ENCODE assay signal across 14 cellular contexts in genomic region chr10:63553031-63553430, GRCh38. TPM values are rescaled to one million over a fixed set of nuclear protein-coding genes. Genes with fewer than 3 reads are reported as not detected.
A peak's percentile ranks its signal among the peaks of the same experiment; 100 is the strongest.
DNase-seq lines count a peak whose midpoint lies in the region; ATAC-seq and TF ChIP-seq lines count a peak whose summit lies in the region.
"Had no signal": no experiment of that assay in that cellular context is flagged by ENCODE, and none has a peak within 500 bp of the region (broad histone marks: within the 10 kb centered on the region; RNA-seq: fewer than 3 reads in every experiment).

No MANE protein-coding gene starts in this region.

- H3K9me3 ChIP-seq in Panc1 (ENCODE audit: control insufficient read depth, insufficient read depth, low read depth, low read length) = no peaks in the 10 kb centered on the region
- H3K9me3 ChIP-seq: MG63, sigmoid colon had no signal

- in situ Hi-C loops in Caki2 (cut with HindIII; ENCODE audit: low pct_unique_long_range_greater_than_20kb, low sequenced_read_pairs) = no loop called here
- in situ Hi-C loops in Panc1 (cut with HindIII; ENCODE audit: low pct_unique_long_range_greater_than_20kb, low sequenced_read_pairs) = no loop called here

- TF ChIP-seq CTCF in Panc1 (IDR thresholded peaks at IDR 0.05) = no peak

- CTCF ChIA-PET in Panc1 (lab: Charles Lee) = no interaction called here

- POLR2A ChIA-PET in Panc1 (lab: Charles Lee) = interaction anchor here (0.5 to 1.1 kb wide), 2 partner anchors 17 to 31 kb away, joined by 3 read pairs; no protein-coding TSS in a partner anchor

- H3K4me3 ChIP-seq in Panc1 (ENCODE audit: low read depth in 2 of 2, low read length in 2 of 2) = peak overlapping the region; percentile 13 to 31; a peak in 2 of 4 replicates
- H3K4me3 ChIP-seq: MG63, sigmoid colon had no signal

- peak; percentile 34 for DNase-seq in Caki2 (ENCODE audit: low read depth)
- peak; percentile 33 for DNase-seq in Panc1 (ENCODE audit: low read depth, low spot score)
- peak; percentile 47 for DNase-seq in renal cortical epithelial cell (ENCODE audit: low read depth)
- no peak for DNase-seq in NCI-H2171 treated with DMSO at 0.1 percent for 48 hours (lab: John Stamatoyannopoulos, UW)
- DNase-seq in left ventricle myocardium superior = no peak
- no peak for DNase-seq in stimulated activated CD4-positive, alpha-beta T cell treated with anti-CD3 and anti-CD28 coated beads, Interleukin-2, amount 100 ng/mL, for 24 hours
- DNase-seq: central memory CD4-positive, alpha-beta T cell; DND-41; GOT3; NCI-H524; sigmoid colon had no signal

- ATAC-seq in Panc1 (peak; percentile 49), esophagus mucosa (peak; percentile 73), GM21367 (IDR thresholded peaks at IDR 0.05; ENCODE audit: unreplicated experiment) (no peak), left ventricle myocardium superior (no peak)

- H3K27me3 ChIP-seq in Panc1 (ENCODE audit: control insufficient read depth, insufficient read depth, low read length) = no peaks in the 10 kb centered on the region
- H3K27me3 ChIP-seq: MG63, sigmoid colon had no signal

- peak overlapping the region; percentile 88 for H3K27ac ChIP-seq in Panc1 (ENCODE audit: low read length)

- intact Hi-C loops in Panc1 (cut with micrococcal nuclease; ENCODE audit: unreplicated experiment) (no loop called here), left ventricle myocardium superior (cut with micrococcal nuclease) (no loop called here)

- peaks cover 52% of the 10 kb centered on the region for H3K4me1 ChIP-seq in Panc1 (ENCODE audit: control insufficient read depth, insufficient read depth, low read length)

- no TSS peak for BruUV-seq in Panc1 (replicated peaks; lab: Mats Ljungman, UMichigan)

- H3K36me3 ChIP-seq in Panc1 (ENCODE audit: control insufficient read depth, insufficient read depth, low read length) = no peaks in the 10 kb centered on the region
- H3K36me3 ChIP-seq: MG63, sigmoid colon had no signal

RNA-seq across cellular contexts. Expression of gene REEP3, which starts 31.8 kb away (rescaled TPM):
- total RNA-seq in Caki2 (2014; rRNA removed; shearing (Covaris generic); ENCODE audit: low replicate concordance) = 19.7 and 46.7 TPM in 2 replicates
- total RNA-seq in Panc1 (2021; ENCODE audit: unreplicated experiment) (135 TPM), esophagus mucosa (24.5 TPM), renal cortical epithelial cell (85.7 and 90.6 TPM in 2 replicates), left ventricle myocardium superior (17.4 TPM)
- 42.3 TPM for polyA plus RNA-seq in Panc1 (2012; ENCODE audit: insufficient read length)

Comparison
In these comparisons a context has a peak if more than half of its experiments do, and no peak if none do; other contexts are left out.
1. DNase-seq: peak in Caki2 (single experiment), Panc1 (single experiment) and renal cortical epithelial cell (single experiment); none in NCI-H2171 treated with DMSO at 0.1 percent for 48 hours (single experiment), left ventricle myocardium superior (single experiment) and stimulated activated CD4-positive, alpha-beta T cell treated with anti-CD3 and anti-CD28 coated beads, Interleukin-2, amount 100 ng/mL, for 24 hours (0 of 2).
2. ATAC-seq: peak in Panc1 (single experiment) and esophagus mucosa (single experiment); none in GM21367 (single experiment) and left ventricle myocardium superior (single experiment).